ENCODE assay signal across 8 cellular contexts in genomic region chr6:36911946-36912555, GRCh38. TPM values are rescaled to one million over a fixed set of nuclear protein-coding genes. Genes with fewer than 3 reads are reported as not detected.
DNase-seq lines count a peak whose midpoint lies in the region; ATAC-seq and TF ChIP-seq lines count a peak whose summit lies in the region.

No MANE protein-coding gene starts in this region.

- peak overlapping the region; percentile 47 to 75 for H3K27ac Mint-ChIP-seq in natural killer cell treated with Interleukin-12 subunit alpha and Interleukin-12 subunit beta and Interleukin-15 and Interleukin-18, amount 100 ng/mL, for 72 hours

- peaks cover 25 to 35% of the 10 kb centered on the region in 2 donors for H3K4me1 Mint-ChIP-seq in natural killer cell treated with Interleukin-12 subunit alpha and Interleukin-12 subunit beta and Interleukin-15 and Interleukin-18, amount 100 ng/mL, for 72 hours (ENCODE audit: low read depth in 2 of 2)

- H3K36me3 Mint-ChIP-seq in natural killer cell treated with Interleukin-12 subunit alpha and Interleukin-12 subunit beta and Interleukin-15 and Interleukin-18, amount 100 ng/mL, for 72 hours, result peaks cover 23% of the 10 kb centered on the region

- peak; percentile 21 for ATAC-seq in GM18867 (IDR thresholded peaks at IDR 0.05; ENCODE audit: unreplicated experiment)
- peak; percentile 28 for ATAC-seq in HG03097 (IDR thresholded peaks at IDR 0.05; ENCODE audit: low FRiP score, unreplicated experiment)
- peak; percentile 64 to 70 for ATAC-seq in natural killer cell treated with Interleukin-12 subunit alpha and Interleukin-12 subunit beta and Interleukin-15 and Interleukin-18, amount 100 ng/mL, for 72 hours
- no peak for ATAC-seq in GM21717 (IDR thresholded peaks at IDR 0.05; ENCODE audit: unreplicated experiment)

- no peak overlapping the region for H3K4me3 ChIP-seq in WERI-Rb-1 (ENCODE audit: low read depth, low read length)

- no peaks in the 10 kb centered on the region for H3K27me3 ChIP-seq in WERI-Rb-1 (ENCODE audit: insufficient read depth, low read depth, severe bottlenecking)

- H3K9me3 Mint-ChIP-seq in natural killer cell treated with Interleukin-12 subunit alpha and Interleukin-12 subunit beta and Interleukin-15 and Interleukin-18, amount 100 ng/mL, for 72 hours, result no peaks in the 10 kb centered on the region

- H3K4me3 Mint-ChIP-seq in natural killer cell treated with Interleukin-12 subunit alpha and Interleukin-12 subunit beta and Interleukin-15 and Interleukin-18, amount 100 ng/mL, for 72 hours, result peak overlapping the region; percentile 75

- TF ChIP-seq CTCF in WERI-Rb-1 (IDR thresholded peaks at IDR 0.05; ENCODE audit: low read depth, low read length), result no peak

- H3K36me3 ChIP-seq in WERI-Rb-1, result peaks cover 20% of the 10 kb centered on the region

- H3K27me3 Mint-ChIP-seq in natural killer cell treated with Interleukin-12 subunit alpha and Interleukin-12 subunit beta and Interleukin-15 and Interleukin-18, amount 100 ng/mL, for 72 hours, result no peaks in the 10 kb centered on the region

- no peaks in the 10 kb centered on the region for H3K9me3 ChIP-seq in WERI-Rb-1 (ENCODE audit: severe bottlenecking)

- DNase-seq in activated CD4-positive, alpha-beta T cell treated with anti-CD3 and anti-CD28 coated beads for 4 hours, result peak; percentile 7 to 17
- DNase-seq in natural killer cell treated with Interleukin-12 subunit alpha and Interleukin-12 subunit beta and Interleukin-15 and Interleukin-18, amount 100 ng/mL, for 72 hours (ENCODE audit: low spot score), result no peak
- no peak for DNase-seq in NCI-H187 (lab: John Stamatoyannopoulos, UW)
- no peak for DNase-seq in WERI-Rb-1
- no peak for DNase-seq in AG08395 (ENCODE audit: low spot score)

- H3K27ac ChIP-seq in WERI-Rb-1, result no peak overlapping the region

RNA-seq across cellular contexts. Expression of gene C6orf89, which starts 26.3 kb away (rescaled TPM):
- 10 to 100 TPM; 40.4 to 44.4 TPM for total RNA-seq in natural killer cell treated with Interleukin-12 subunit alpha and Interleukin-12 subunit beta and Interleukin-15 and Interleukin-18, amount 100 ng/mL, for 72 hours

RNA-seq across cellular contexts. Expression of gene PPIL1, which starts 37.4 kb away (rescaled TPM):
- 10 to 100 TPM; 30.3 to 40.8 TPM for total RNA-seq in natural killer cell treated with Interleukin-12 subunit alpha and Interleukin-12 subunit beta and Interleukin-15 and Interleukin-18, amount 100 ng/mL, for 72 hours

RNA-seq across cellular contexts. Expression of gene PI16, which starts 42.5 kb away (rescaled TPM):
- total RNA-seq in natural killer cell treated with Interleukin-12 subunit alpha and Interleukin-12 subunit beta and Interleukin-15 and Interleukin-18, amount 100 ng/mL, for 72 hours, result not detected

Comparison
In these comparisons a context has a peak if more than half of its experiments do, and no peak if none do; other contexts are left out.
1. DNase-seq: peak in activated CD4-positive, alpha-beta T cell treated with anti-CD3 and anti-CD28 coated beads for 4 hours (2 of 2); none in natural killer cell treated with Interleukin-12 subunit alpha and Interleukin-12 subunit beta and Interleukin-15 and Interleukin-18, amount 100 ng/mL, for 72 hours (single experiment), NCI-H187 (0 of 2), WERI-Rb-1 (single experiment) and AG08395 (single experiment).